In the genomic region with DNA sequence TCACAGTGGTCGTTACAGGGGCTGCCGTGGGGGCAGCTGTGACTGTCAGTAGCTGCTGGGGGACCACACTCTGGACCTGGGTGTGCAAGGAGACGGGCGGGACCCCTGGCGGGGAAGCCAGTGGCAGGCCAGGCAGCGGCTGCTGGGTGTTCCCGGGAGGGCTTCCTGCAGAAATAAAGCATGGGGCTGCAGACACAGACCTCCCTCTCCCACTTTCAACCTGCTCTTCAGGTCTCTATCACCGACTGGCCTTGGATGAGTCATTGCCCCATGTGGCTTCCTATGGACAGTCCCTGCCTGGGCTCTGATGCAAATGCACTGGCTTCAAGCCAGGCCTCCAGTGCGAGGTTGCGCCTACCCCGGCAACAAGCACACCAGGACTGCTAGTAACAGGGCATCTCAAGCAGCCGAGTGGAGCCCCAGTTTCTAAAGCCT, we compare ENCODE assay signal across 8 cellular contexts. TPM values are rescaled to one million over a fixed set of nuclear protein-coding genes. Genes with fewer than 3 reads are reported as not detected.
DNase-seq lines count a peak whose midpoint lies in the region; TF ChIP-seq lines count a peak whose summit lies in the region.

No MANE protein-coding gene starts in this region.

- TF ChIP-seq POLR2A in Peyer's patch (IDR thresholded peaks at IDR 0.05) = no peak

- H3K9me3 ChIP-seq in Peyer's patch = no peaks in the 10 kb centered on the region

- DNase-seq in GM10266 (ENCODE audit: extremely low spot score) = peak; percentile 93
- peak; percentile 74 for DNase-seq in HFF-Myc (ENCODE audit: extremely low read depth, low read depth)
- peak; percentile 48 to 89 (median 83) for DNase-seq in Peyer's patch
- peak; percentile 75 for DNase-seq in activated naive CD4-positive, alpha-beta T cell treated with Interleukin-2 at 50 U/mL for 16 hours
- DNase-seq in glomerular visceral epithelial cell (ENCODE audit: extremely low spot score) = peak; percentile 96
- DNase-seq in stimulated activated CD4-positive, alpha-beta T cell treated with anti-CD3 and anti-CD28 coated beads, Interleukin-15, amount 100 ng/mL, for 48 hours (ENCODE audit: low read depth in 2 of 2) = peak; percentile 74 to 80
- no peak for DNase-seq in NCI-H146 treated with DMSO at 0.1 percent for 48 hours (lab: John Stamatoyannopoulos, UW; ENCODE audit: unreplicated experiment)
- DNase-seq in NCI-H1930 (lab: John Stamatoyannopoulos, UW) = no peak

- H3K36me3 ChIP-seq in Peyer's patch = peaks cover 0 to 56% (median 0%) of the 10 kb centered on the region in 3 donors

- H3K27me3 ChIP-seq in Peyer's patch = no peaks in the 10 kb centered on the region

- H3K4me3 ChIP-seq in HFF-Myc (replicated peaks; ENCODE audit: low read depth, low read length) = no peak overlapping the region
- no peak overlapping the region for H3K4me3 ChIP-seq in Peyer's patch

- no peak for TF ChIP-seq CTCF in GM10266 (IDR thresholded peaks at IDR 0.05; ENCODE audit: control insufficient read depth, insufficient read depth, low read depth, missing control alignments)
- TF ChIP-seq CTCF in HFF-Myc (IDR thresholded peaks at IDR 0.05; ENCODE audit: low read depth, low read length, missing control alignments) = no peak
- no peak for TF ChIP-seq CTCF in Peyer's patch (IDR thresholded peaks at IDR 0.05)

- H3K4me1 ChIP-seq in Peyer's patch = peaks cover 7 to 67% (median 18%) of the 10 kb centered on the region in 4 donors

- H3K27ac ChIP-seq in Peyer's patch = peak overlapping the region in 2 of 4 donors; percentile 19 to 29

RNA-seq across cellular contexts. Expression of a gene that starts 17.2 kb away (rescaled TPM):
- 100 to 1,000 TPM; 118 to 226 (median 185) TPM for total RNA-seq in Peyer's patch

Comparison
In these comparisons a context has a peak if more than half of its experiments do, and no peak if none do; other contexts are left out.
1. DNase-seq: peak in GM10266 (single experiment), HFF-Myc (single experiment), Peyer's patch (3 of 3), activated naive CD4-positive, alpha-beta T cell treated with Interleukin-2 at 50 U/mL for 16 hours (single experiment), glomerular visceral epithelial cell (single experiment) and stimulated activated CD4-positive, alpha-beta T cell treated with anti-CD3 and anti-CD28 coated beads, Interleukin-15, amount 100 ng/mL, for 48 hours (2 of 2); none in NCI-H146 treated with DMSO at 0.1 percent for 48 hours (single experiment) and NCI-H1930 (0 of 2).